In genomic region chr13:114081761-114082681, GRCh38 we compare ENCODE assay signal across 12 cellular contexts. TPM values are rescaled to one million over a fixed set of nuclear protein-coding genes. Genes with fewer than 3 reads are reported as not detected.
DNase-seq lines count a peak whose midpoint lies in the region; ATAC-seq and TF ChIP-seq lines count a peak whose summit lies in the region.
"Had no signal": no experiment of that assay in that cellular context is flagged by ENCODE, and none has a peak within 500 bp of the region (broad histone marks: within the 10 kb centered on the region; RNA-seq: fewer than 3 reads in every experiment).

No MANE protein-coding gene starts in this region.

- DNase-seq in NCI-H2029 (lab: John Stamatoyannopoulos, UW): peak; percentile 23
- no peak for DNase-seq in NCI-H2029 treated with DMSO at 0.1 percent for 48 hours (lab: John Stamatoyannopoulos, UW)
- no peak for DNase-seq in natural killer cell
- no peak for DNase-seq in NOMO-1 treated with DMSO at 0.1 percent for 48 hours (lab: John Stamatoyannopoulos, UW; ENCODE audit: unreplicated experiment)
- no peak for DNase-seq in vagina (ENCODE audit: extremely low spot score in 2 of 2)
- no peak for DNase-seq in stimulated activated CD4-positive, alpha-beta T cell treated with anti-CD3 and anti-CD28 coated beads, Interleukin-1b, Interleukin-23, amount 100 ng/mL, for 48 hours
- DNase-seq: 8988T, GF-D8, islet precursor cell had no signal

- H3K4me2 ChIP-seq in BLaER1: no peak overlapping the region
- H3K4me2 ChIP-seq: GM23338 had no signal

- TF ChIP-seq CTCF in natural killer cell (IDR thresholded peaks at IDR 0.05): no peak
- no peak for TF ChIP-seq CTCF in vagina (IDR thresholded peaks at IDR 0.05)

- H3K9me3 ChIP-seq in BLaER1 (peaks cover 2% of the 10 kb centered on the region), vagina (no peaks in the 10 kb centered on the region)

- H3K36me3 ChIP-seq in BLaER1: peaks cover 39% of the 10 kb centered on the region
- H3K36me3 ChIP-seq in vagina: no peaks in the 10 kb centered on the region

- peaks cover 27% of the 10 kb centered on the region for H3K36me3 Mint-ChIP-seq in activated T-helper 17 cell treated with anti-CD3 and anti-CD28 coated beads, Interleukin-2, amount 50 U/mL, for 72 hours (ENCODE audit: low read depth)
- peaks cover 1% of the 10 kb centered on the region for H3K36me3 Mint-ChIP-seq in natural killer cell

- no peaks in the 10 kb centered on the region for H3K27me3 ChIP-seq in BLaER1
- no peaks in the 10 kb centered on the region for H3K27me3 ChIP-seq in vagina

- H3K27me3 Mint-ChIP-seq in activated T-helper 17 cell treated with anti-CD3 and anti-CD28 coated beads, Interleukin-2, amount 50 U/mL, for 72 hours: no peaks in the 10 kb centered on the region
- H3K27me3 Mint-ChIP-seq in natural killer cell (ENCODE audit: low read depth in 2 of 2): no peaks in the 10 kb centered on the region

- no peak overlapping the region for H3K4me3 Mint-ChIP-seq in activated T-helper 17 cell treated with anti-CD3 and anti-CD28 coated beads, Interleukin-2, amount 50 U/mL, for 72 hours
- no peak overlapping the region for H3K4me3 Mint-ChIP-seq in natural killer cell
- H3K4me3 Mint-ChIP-seq: GM23338 had no signal

- ATAC-seq in activated T-helper 17 cell treated with anti-CD3 and anti-CD28 coated beads, Interleukin-2, amount 50 U/mL, for 72 hours (replicated peaks): no peak
- ATAC-seq in natural killer cell: no peak
- ATAC-seq: GM23338 had no signal

- H3K27ac ChIP-seq in BLaER1: peak overlapping the region; percentile 22; the same call in 1 of the 2 replicates
- no peak overlapping the region for H3K27ac ChIP-seq in vagina

- peak overlapping the region; percentile 33 for H3K27ac Mint-ChIP-seq in activated T-helper 17 cell treated with anti-CD3 and anti-CD28 coated beads, Interleukin-2, amount 50 U/mL, for 72 hours
- peak overlapping the region; percentile 81 to 82 for H3K27ac Mint-ChIP-seq in natural killer cell
- H3K27ac Mint-ChIP-seq: GM23338 had no signal

- H3K9me3 Mint-ChIP-seq in activated T-helper 17 cell treated with anti-CD3 and anti-CD28 coated beads, Interleukin-2, amount 50 U/mL, for 72 hours: no peaks in the 10 kb centered on the region
- H3K9me3 Mint-ChIP-seq in natural killer cell: no peaks in the 10 kb centered on the region

- intact Hi-C loops in natural killer cell (cut with micrococcal nuclease): no loop called here
- intact Hi-C loops in vagina (cut with DNase I): no loop called here

- H3K4me1 Mint-ChIP-seq in activated T-helper 17 cell treated with anti-CD3 and anti-CD28 coated beads, Interleukin-2, amount 50 U/mL, for 72 hours: peaks cover 8% of the 10 kb centered on the region
- H3K4me1 Mint-ChIP-seq in natural killer cell: peaks cover 45 to 62% of the 10 kb centered on the region in 2 donors

- no peak overlapping the region for H3K4me3 ChIP-seq in BLaER1
- no peak overlapping the region for H3K4me3 ChIP-seq in vagina
- H3K4me3 ChIP-seq: GM23338 had no signal

- peaks cover 53% of the 10 kb centered on the region for H3K4me1 ChIP-seq in BLaER1
- peaks cover 30% of the 10 kb centered on the region for H3K4me1 ChIP-seq in vagina

- TF ChIP-seq POLR2A in vagina (IDR thresholded peaks at IDR 0.05): no peak

- H3K9ac ChIP-seq in BLaER1: no peak overlapping the region

- peaks cover 65% of the 10 kb centered on the region for H4K20me1 ChIP-seq in BLaER1

RNA-seq across cellular contexts. Expression of gene RASA3, which starts 50.4 kb away (rescaled TPM):
- total RNA-seq in activated T-helper 17 cell treated with anti-CD3 and anti-CD28 coated beads, Interleukin-2, amount 50 U/mL, for 72 hours: 10 to 100 TPM; 18.4 to 62.5 TPM
- 100 to 1,000 TPM; 252 to 277 (median 274) TPM for total RNA-seq in natural killer cell
- 19.6 TPM for total RNA-seq in vagina
